Comparison of ENCODE assay signal across 8 cellular contexts in genomic region chr7:23470290-23471089, GRCh38. TPM values are rescaled to one million over a fixed set of nuclear protein-coding genes. Genes with fewer than 3 reads are reported as not detected.
DNase-seq lines count a peak whose midpoint lies in the region; ATAC-seq and TF ChIP-seq lines count a peak whose summit lies in the region.

IGF2BP3 (minus strand) TSS chr7:23470491; CDS start chr7:23470110, 381 bp downstream.

- ATAC-seq in foreskin keratinocyte (peak; percentile 37), gastrocnemius medialis (no peak), HG03565 (IDR thresholded peaks at IDR 0.05; ENCODE audit: unreplicated experiment) (no peak)

- H3K4me1 ChIP-seq in HEK293 (ENCODE audit: control insufficient read depth, insufficient read depth, low read length) (peaks cover 12% of the 10 kb centered on the region), foreskin keratinocyte (peaks cover 18% of the 10 kb centered on the region), gastrocnemius medialis (peaks cover 19 to 36% of the 10 kb centered on the region in 2 donors)

- intact Hi-C loops in gastrocnemius medialis (cut with DNase I; ENCODE audit: low total_unique reads), result loop anchor here (5.0 kb wide), 1 partner anchor 62 kb away; the partner anchor contains the start of gene TRA2A

- CTCF ChIA-PET in HEK293 (lab: Yijun Ruan, JAX), result interaction anchor here (0.6 to 0.8 kb wide), 3 partner anchors 41 to 214 kb away, joined by 3 to 5 read pairs (median 3); no protein-coding TSS in a partner anchor

- H3K9me3 ChIP-seq in HEK293 (ENCODE audit: control insufficient read depth, insufficient read depth, low read depth, low read length) (no peaks in the 10 kb centered on the region), gastrocnemius medialis (no peaks in the 10 kb centered on the region)

- in situ Hi-C loops in gastrocnemius medialis (cut with MboI; ENCODE audit: low sequenced_read_pairs in 4 of 4), result no loop called here

- peak; percentile 99 for DNase-seq in DMS53 (lab: John Stamatoyannopoulos, UW)
- DNase-seq in NCI-H446 (lab: John Stamatoyannopoulos, UW), result peak; percentile 96 to 98
- DNase-seq in activated CD8-positive, alpha-beta memory T cell treated with anti-CD3 and anti-CD28 coated beads, Interleukin-2, amount 50 U/mL, for 48 hours, result peak; percentile 73
- DNase-seq in foreskin keratinocyte, result peak; percentile 93 to 96
- no peak for DNase-seq in gastrocnemius medialis
- no peak for DNase-seq in inferior parietal cortex (ENCODE audit: extremely low spot score)

- H3K27ac ChIP-seq in HEK293 (ENCODE audit: extremely low read depth, low read depth, low read length) (peak within 1 kb of the TSS; percentile 92), foreskin keratinocyte (peak within 1 kb of the TSS; percentile 67), gastrocnemius medialis (no peak within 1 kb of the TSS)

- H3K36me3 ChIP-seq in HEK293 (ENCODE audit: control insufficient read depth in 2 of 2, insufficient read depth in 1 of 2, low read length in 2 of 2) (peaks cover 0 to 1% of the 10 kb centered on the region in 2 experiments; a peak in 1 of 3 replicates), gastrocnemius medialis (no peaks in the 10 kb centered on the region)

- POLR2A ChIA-PET in HEK293 (lab: Yijun Ruan, JAX), result interaction anchor here (1.3 kb wide), 1 partner anchor 9 kb away, joined by 4 read pairs; no protein-coding TSS in a partner anchor

- TF ChIP-seq POLR2A in gastrocnemius medialis (IDR thresholded peaks at IDR 0.05), result no peak

- TF ChIP-seq CTCF in HEK293 (tag by site-specific recombination; IDR thresholded peaks at IDR 0.05), result peak; percentile 48; the same call in 1 of the 2 replicates
- no peak for TF ChIP-seq CTCF in foreskin keratinocyte (conservative IDR thresholded peaks at IDR 0.05)
- TF ChIP-seq CTCF in gastrocnemius medialis (IDR thresholded peaks at IDR 0.05 in 4 of 5, conservative IDR thresholded peaks at IDR 0.05 in 1 of 5), result no peak

- peak within 1 kb of the TSS; percentile 90 for H3K4me3 ChIP-seq in HEK293 (ENCODE audit: low read depth, low read length)
- peak within 1 kb of the TSS; percentile 24 to 40 (median 33) for H3K4me3 ChIP-seq in gastrocnemius medialis

- H3K27me3 ChIP-seq in foreskin keratinocyte (peaks cover 8% of the 10 kb centered on the region), gastrocnemius medialis (peaks cover 95 to 99% (median 99%) of the 10 kb centered on the region in 3 donors)

TF ChIP-seq in HEK293, 187 proteins besides CTCF, POLR2A, EP300 and RAD21 (continues in another document):
- TF ChIP-seq ZNF658 (tag by site-specific recombination; IDR thresholded peaks at IDR 0.05) (no peak), ZNF704 (tag by site-specific recombination; IDR thresholded peaks at IDR 0.05) (no peak), ZSCAN30 (tag by site-specific recombination; IDR thresholded peaks at IDR 0.05) (peak; percentile 84), ZNF76 (tag by site-specific recombination; IDR thresholded peaks at IDR 0.05; ENCODE audit: borderline replicate concordance, low read depth) (peak; percentile 76; the same call in 1 of the 2 replicates), SP2 (tag by site-specific recombination; IDR thresholded peaks at IDR 0.05) (peak; percentile 84), ZNF521 (tag by site-specific recombination; IDR thresholded peaks at IDR 0.05) (no peak), YY2 (tag by site-specific recombination; IDR thresholded peaks at IDR 0.05) (no peak), ZNF610 (tag by site-specific recombination; IDR thresholded peaks at IDR 0.05; ENCODE audit: borderline replicate concordance) (peak; percentile 93), ZNF121 (tag by site-specific recombination; IDR thresholded peaks at IDR 0.05) (no peak), ZNF571 (tag by site-specific recombination; IDR thresholded peaks at IDR 0.05) (no peak), ZNF214 (tag by site-specific recombination; IDR thresholded peaks at IDR 0.05; ENCODE audit: borderline replicate concordance) (no peak), SETDB1 (IDR thresholded peaks at IDR 0.05; ENCODE audit: insufficient read length, low read length) (no peak), ZNF514 (tag by site-specific recombination; IDR thresholded peaks at IDR 0.05) (no peak), ZNF221 (tag by site-specific recombination; IDR thresholded peaks at IDR 0.05; ENCODE audit: borderline replicate concordance) (no peak), ZNF138 (tag by site-specific recombination; IDR thresholded peaks at IDR 0.05; ENCODE audit: borderline replicate concordance) (no peak), ZNF2 (tag by site-specific recombination; IDR thresholded peaks at IDR 0.05) (peak; percentile 81; the same call in 1 of the 2 replicates), ZNF175 (tag by site-specific recombination; IDR thresholded peaks at IDR 0.05) (no peak), ZNF155 (tag by site-specific recombination; IDR thresholded peaks at IDR 0.05) (no peak), ZBTB8A (tag by site-specific recombination; IDR thresholded peaks at IDR 0.05) (peak; percentile 95), ZNF202 (tag by site-specific recombination; IDR thresholded peaks at IDR 0.05; ENCODE audit: borderline replicate concordance) (no peak), ZNF626 (tag by site-specific recombination; IDR thresholded peaks at IDR 0.05) (no peak), TCF7L2 (IDR thresholded peaks at IDR 0.05; ENCODE audit: borderline replicate concordance, low read depth, low read length) (peak; percentile 11; the same call in 1 of the 2 replicates)
- TF ChIP-seq, protein P1, sequence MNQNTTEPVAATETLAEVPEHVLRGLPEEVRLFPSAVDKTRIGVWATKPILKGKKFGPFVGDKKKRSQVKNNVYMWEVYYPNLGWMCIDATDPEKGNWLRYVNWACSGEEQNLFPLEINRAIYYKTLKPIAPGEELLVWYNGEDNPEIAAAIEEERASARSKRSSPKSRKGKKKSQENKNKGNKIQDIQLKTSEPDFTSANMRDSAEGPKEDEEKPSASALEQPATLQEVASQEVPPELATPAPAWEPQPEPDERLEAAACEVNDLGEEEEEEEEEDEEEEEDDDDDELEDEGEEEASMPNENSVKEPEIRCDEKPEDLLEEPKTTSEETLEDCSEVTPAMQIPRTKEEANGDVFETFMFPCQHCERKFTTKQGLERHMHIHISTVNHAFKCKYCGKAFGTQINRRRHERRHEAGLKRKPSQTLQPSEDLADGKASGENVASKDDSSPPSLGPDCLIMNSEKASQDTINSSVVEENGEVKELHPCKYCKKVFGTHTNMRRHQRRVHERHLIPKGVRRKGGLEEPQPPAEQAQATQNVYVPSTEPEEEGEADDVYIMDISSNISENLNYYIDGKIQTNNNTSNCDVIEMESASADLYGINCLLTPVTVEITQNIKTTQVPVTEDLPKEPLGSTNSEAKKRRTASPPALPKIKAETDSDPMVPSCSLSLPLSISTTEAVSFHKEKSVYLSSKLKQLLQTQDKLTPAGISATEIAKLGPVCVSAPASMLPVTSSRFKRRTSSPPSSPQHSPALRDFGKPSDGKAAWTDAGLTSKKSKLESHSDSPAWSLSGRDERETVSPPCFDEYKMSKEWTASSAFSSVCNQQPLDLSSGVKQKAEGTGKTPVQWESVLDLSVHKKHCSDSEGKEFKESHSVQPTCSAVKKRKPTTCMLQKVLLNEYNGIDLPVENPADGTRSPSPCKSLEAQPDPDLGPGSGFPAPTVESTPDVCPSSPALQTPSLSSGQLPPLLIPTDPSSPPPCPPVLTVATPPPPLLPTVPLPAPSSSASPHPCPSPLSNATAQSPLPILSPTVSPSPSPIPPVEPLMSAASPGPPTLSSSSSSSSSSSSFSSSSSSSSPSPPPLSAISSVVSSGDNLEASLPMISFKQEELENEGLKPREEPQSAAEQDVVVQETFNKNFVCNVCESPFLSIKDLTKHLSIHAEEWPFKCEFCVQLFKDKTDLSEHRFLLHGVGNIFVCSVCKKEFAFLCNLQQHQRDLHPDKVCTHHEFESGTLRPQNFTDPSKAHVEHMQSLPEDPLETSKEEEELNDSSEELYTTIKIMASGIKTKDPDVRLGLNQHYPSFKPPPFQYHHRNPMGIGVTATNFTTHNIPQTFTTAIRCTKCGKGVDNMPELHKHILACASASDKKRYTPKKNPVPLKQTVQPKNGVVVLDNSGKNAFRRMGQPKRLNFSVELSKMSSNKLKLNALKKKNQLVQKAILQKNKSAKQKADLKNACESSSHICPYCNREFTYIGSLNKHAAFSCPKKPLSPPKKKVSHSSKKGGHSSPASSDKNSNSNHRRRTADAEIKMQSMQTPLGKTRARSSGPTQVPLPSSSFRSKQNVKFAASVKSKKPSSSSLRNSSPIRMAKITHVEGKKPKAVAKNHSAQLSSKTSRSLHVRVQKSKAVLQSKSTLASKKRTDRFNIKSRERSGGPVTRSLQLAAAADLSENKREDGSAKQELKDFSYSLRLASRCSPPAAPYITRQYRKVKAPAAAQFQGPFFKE (tag by site-specific recombination; IDR thresholded peaks at IDR 0.05; ENCODE audit: borderline replicate concordance), result no peak
- TF ChIP-seq, protein P2, sequence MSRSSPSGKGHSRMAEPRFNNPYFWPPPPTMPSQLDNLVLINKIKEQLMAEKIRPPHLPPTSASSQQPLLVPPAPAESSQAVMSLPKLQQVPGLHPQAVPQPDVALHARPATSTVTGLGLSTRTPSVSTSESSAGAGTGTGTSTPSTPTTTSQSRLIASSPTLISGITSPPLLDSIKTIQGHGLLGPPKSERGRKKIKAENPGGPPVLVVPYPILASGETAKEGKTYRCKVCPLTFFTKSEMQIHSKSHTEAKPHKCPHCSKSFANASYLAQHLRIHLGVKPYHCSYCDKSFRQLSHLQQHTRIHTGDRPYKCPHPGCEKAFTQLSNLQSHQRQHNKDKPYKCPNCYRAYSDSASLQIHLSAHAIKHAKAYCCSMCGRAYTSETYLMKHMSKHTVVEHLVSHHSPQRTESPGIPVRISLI (tag by site-specific recombination; IDR thresholded peaks at IDR 0.05), result peak; percentile 99

RNA-seq across cellular contexts. Expression of gene IGF2BP3, which starts in this region (rescaled TPM):
- total RNA-seq in foreskin keratinocyte (32.8 and 41.1 TPM in 2 replicates), gastrocnemius medialis (under 1 TPM in 1 of 4 donors, not detected in 3; 0.51 TPM)
- 10.1 and 10.3 TPM in 2 replicates for polyA plus RNA-seq in foreskin keratinocyte

Comparison
In these comparisons a context has a peak if more than half of its experiments do, and no peak if none do; other contexts are left out.
1. RNA of gene IGF2BP3 (total RNA-seq): 32.8 to 41.1 TPM in foreskin keratinocyte; 0.51 TPM in gastrocnemius medialis; every median in the first group is over 10 times any median in the second.
2. DNase-seq: peak in DMS53 (single experiment), NCI-H446 (2 of 2), activated CD8-positive, alpha-beta memory T cell treated with anti-CD3 and anti-CD28 coated beads, Interleukin-2, amount 50 U/mL, for 48 hours (single experiment) and foreskin keratinocyte (2 of 2); none in gastrocnemius medialis (0 of 2) and inferior parietal cortex (single experiment).
3. H3K27ac ChIP-seq: peak in HEK293 (single experiment) and foreskin keratinocyte (single experiment); none in gastrocnemius medialis (0 of 4).